17 cellular contexts compared by ENCODE assay signal in the genomic region with DNA sequence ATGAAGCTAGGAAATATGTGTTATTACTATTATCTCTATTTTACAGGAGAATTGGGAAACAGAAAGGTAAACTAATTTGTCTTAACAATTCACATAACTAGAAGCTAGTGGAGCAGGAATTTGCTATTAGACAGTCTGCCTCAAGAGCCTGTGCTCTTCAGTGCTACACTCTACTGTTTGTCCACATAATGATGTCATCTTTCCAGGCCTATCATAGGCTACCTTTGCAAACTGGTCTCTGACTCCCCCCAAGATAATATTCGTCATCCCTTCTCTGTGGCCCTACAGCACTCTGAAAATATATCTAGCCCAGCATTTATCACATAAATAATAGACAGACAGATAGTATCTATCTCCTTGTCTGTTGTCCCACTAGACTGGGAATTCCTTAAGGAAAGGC. TPM values are rescaled to one million over a fixed set of nuclear protein-coding genes. Genes with fewer than 3 reads are reported as not detected.
DNase-seq lines count a peak whose midpoint lies in the region; TF ChIP-seq lines count a peak whose summit lies in the region.
"Had no signal": no experiment of that assay in that cellular context is flagged by ENCODE, and none has a peak within 500 bp of the region (broad histone marks: within the 10 kb centered on the region; RNA-seq: fewer than 3 reads in every experiment).

No MANE protein-coding gene starts in this region.

- DNase-seq in NCI-H1436 treated with DMSO at 0.1 percent for 48 hours (lab: John Stamatoyannopoulos, UW), result peak; percentile 60
- DNase-seq in NCI-H1436 (lab: John Stamatoyannopoulos, UW), result no peak
- DNase-seq in NCI-H2107 treated with DMSO at 0.1 percent for 48 hours (lab: John Stamatoyannopoulos, UW; ENCODE audit: unreplicated experiment), result peak; percentile 100
- DNase-seq in glutamatergic neuron, result no peak
- no peak for DNase-seq in type B pancreatic cell (ENCODE audit: extremely low spot score, unreplicated experiment)
- DNase-seq in NCI-H2171 treated with DMSO at 0.1 percent for 48 hours (lab: John Stamatoyannopoulos, UW), result no peak
- no peak for DNase-seq in nucleus accumbens (lab: John Stamatoyannopoulos, UW)
- DNase-seq in HUDEP-2 (lab: John Stamatoyannopoulos, UW; ENCODE audit: unreplicated experiment in 76 of 76), result no peak
- DNase-seq: 8988T; CD8-positive, alpha-beta T cell; GF-D8; Karpas-422; MG63; NCI-H1092; NCI-H187 treated with DMSO at 0.1 percent for 48 hours; NCI-H226; NCI-H524 treated with DMSO at 0.1 percent for 48 hours had no signal

- H3K4me1 Mint-ChIP-seq in glutamatergic neuron (ENCODE audit: low read depth, unreplicated experiment) (peaks cover 44% of the 10 kb centered on the region), type B pancreatic cell (ENCODE audit: unreplicated experiment) (peaks cover 35% of the 10 kb centered on the region)

- TF ChIP-seq CTCF in glutamatergic neuron (IDR thresholded peaks at IDR 0.05; ENCODE audit: partially characterized antibody, unreplicated experiment) (no peak), type B pancreatic cell (conservative IDR thresholded peaks at IDR 0.05) (no peak)

- no peaks in the 10 kb centered on the region for H3K36me3 Mint-ChIP-seq in glutamatergic neuron (ENCODE audit: unreplicated experiment)
- H3K36me3 Mint-ChIP-seq in type B pancreatic cell, result peaks cover 22% of the 10 kb centered on the region

- H3K9me3 Mint-ChIP-seq in glutamatergic neuron (ENCODE audit: unreplicated experiment) (peaks cover 6% of the 10 kb centered on the region), type B pancreatic cell (no peaks in the 10 kb centered on the region)
- H3K9me3 Mint-ChIP-seq: CD8-positive, alpha-beta T cell had no signal

- H3K27ac Mint-ChIP-seq in glutamatergic neuron (ENCODE audit: unreplicated experiment) (peak overlapping the region; percentile 50), type B pancreatic cell (peak overlapping the region; percentile 58)
- H3K27ac Mint-ChIP-seq: CD8-positive, alpha-beta T cell had no signal

- H3K27me3 Mint-ChIP-seq in glutamatergic neuron (ENCODE audit: unreplicated experiment), result peaks cover 2% of the 10 kb centered on the region
- H3K27me3 Mint-ChIP-seq in type B pancreatic cell, result no peaks in the 10 kb centered on the region

- H3K4me3 Mint-ChIP-seq in glutamatergic neuron (ENCODE audit: unreplicated experiment) (no peak overlapping the region), type B pancreatic cell (peak overlapping the region; percentile 27)
- H3K4me3 Mint-ChIP-seq: CD8-positive, alpha-beta T cell had no signal

RNA-seq across cellular contexts. Expression of a gene that starts 34.1 kb away (rescaled TPM):
- 35.5 TPM for total RNA-seq in glutamatergic neuron (ENCODE audit: unreplicated experiment)
- 23.9 and 29.6 TPM in 2 replicates for total RNA-seq in type B pancreatic cell (ENCODE audit: low replicate concordance)

RNA-seq across cellular contexts. Expression of a gene that starts 52.5 kb away (rescaled TPM):
- 97.7 TPM for total RNA-seq in glutamatergic neuron (ENCODE audit: unreplicated experiment)
- 19.5 and 36.5 TPM in 2 replicates for total RNA-seq in type B pancreatic cell (ENCODE audit: low replicate concordance)

Comparison
In these comparisons a context has a peak if more than half of its experiments do, and no peak if none do; other contexts are left out.
1. DNase-seq: peak in NCI-H1436 treated with DMSO at 0.1 percent for 48 hours (single experiment) and NCI-H2107 treated with DMSO at 0.1 percent for 48 hours (single experiment); none in NCI-H1436 (single experiment), glutamatergic neuron (single experiment), type B pancreatic cell (single experiment), NCI-H2171 treated with DMSO at 0.1 percent for 48 hours (single experiment), nucleus accumbens (0 of 56) and HUDEP-2 (0 of 76).